23 cellular contexts compared by ENCODE assay signal in the genomic region with DNA sequence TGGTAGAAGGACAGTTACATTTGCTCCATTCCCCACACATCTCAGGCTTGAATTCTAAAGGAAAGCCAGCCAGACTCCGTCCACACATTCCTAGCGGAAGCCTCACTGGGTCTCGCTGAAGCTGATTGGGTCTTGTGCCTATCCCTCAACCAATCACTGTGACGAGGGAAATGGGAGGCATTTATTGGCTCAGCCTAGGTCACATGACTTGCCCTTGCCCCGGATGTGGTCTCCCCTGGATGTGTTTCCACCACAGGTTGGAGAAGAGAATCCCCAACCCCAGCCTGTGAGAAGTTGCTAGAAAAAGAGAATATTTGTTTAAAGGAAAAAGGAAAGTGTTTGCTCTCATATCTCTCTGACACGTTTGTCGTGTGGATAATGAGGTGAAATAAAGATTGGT.
DNase-seq lines count a peak whose midpoint lies in the region; ATAC-seq and TF ChIP-seq lines count a peak whose summit lies in the region.
"Had no signal": no experiment of that assay in that cellular context is flagged by ENCODE, and none has a peak within 500 bp of the region (broad histone marks: within the 10 kb centered on the region; RNA-seq: fewer than 3 reads in every experiment).

No MANE protein-coding gene starts in this region.

- ATAC-seq in activated CD4-positive, CD25-positive, alpha-beta regulatory T cell treated with anti-CD3 and anti-CD28 coated beads, Interleukin-2, amount 50 U/mL, for 24 hours = no peak
- no peak for ATAC-seq in GM19463 (IDR thresholded peaks at IDR 0.05; ENCODE audit: unreplicated experiment)
- ATAC-seq: CD8-positive, alpha-beta T cell; Right ventricle myocardium inferior had no signal

- H2BK15ac ChIP-seq in mesendoderm (replicated peaks; ENCODE audit: low read depth) = no peak overlapping the region

- no peak overlapping the region for H3K56ac ChIP-seq in mesendoderm (ENCODE audit: low read length)

- H3K4me3 ChIP-seq in GM12864 (ENCODE audit: low read depth, low read length) (no peak overlapping the region), mesendoderm (ENCODE audit: low read length) (no peak overlapping the region)
- H3K4me3 ChIP-seq: SJCRH30 had no signal

- H4K8ac ChIP-seq in mesendoderm (ENCODE audit: low read depth, low read length) = no peak overlapping the region

- H2BK5ac ChIP-seq in mesendoderm (ENCODE audit: low read length) = no peak overlapping the region

- H3K79me2 ChIP-seq in mesendoderm (ENCODE audit: control insufficient read depth, insufficient read depth, low read length) = no peaks in the 10 kb centered on the region

- no peak overlapping the region for H3K27ac ChIP-seq in mesendoderm (ENCODE audit: low read depth, low read length)
- H3K27ac ChIP-seq: C4-2B, SJCRH30 had no signal

- H3K4me2 ChIP-seq in mesendoderm (ENCODE audit: low read length) = no peak overlapping the region

- H3K4ac ChIP-seq in mesendoderm (ENCODE audit: low read depth, low read length) = no peak overlapping the region

- no peak overlapping the region for H3K9ac ChIP-seq in mesendoderm (ENCODE audit: low read length)

- H3K4me1 ChIP-seq in mesendoderm (ENCODE audit: control insufficient read depth, low read depth, low read length) = no peaks in the 10 kb centered on the region

- WGBS in mesendoderm (ENCODE audit: extremely low coverage, insufficient coverage, low lambda C conversion rate) = no CpG with 5 or more reads among the region's 7 CpGs

- no peak overlapping the region for H3K23ac ChIP-seq in mesendoderm (ENCODE audit: low read length)

- H4K5ac ChIP-seq in mesendoderm (ENCODE audit: low read length) = no peak overlapping the region

- peak overlapping the region; percentile 45 for H2AK5ac ChIP-seq in mesendoderm (ENCODE audit: low read length)

- no peak overlapping the region for H3K18ac ChIP-seq in mesendoderm (ENCODE audit: low read length)

- peaks cover 1% of the 10 kb centered on the region for H3K27me3 ChIP-seq in mesendoderm (ENCODE audit: insufficient read depth, low read length, poor library complexity)
- H3K27me3 ChIP-seq: SJCRH30 had no signal

- TF ChIP-seq CTCF in GM12864 (IDR thresholded peaks at IDR 0.05; ENCODE audit: low read depth, low read length, missing control alignments) = no peak

- intact Hi-C loops in posterior vena cava (cut with DNase I) = loop anchor here (2.0 to 5.0 kb wide), 3 partner anchors 713 to 801 kb away; a partner anchor contains a TSS

- H3K36me3 ChIP-seq in mesendoderm (ENCODE audit: control insufficient read depth, insufficient read depth, low read length) = no peaks in the 10 kb centered on the region
- H3K36me3 ChIP-seq: SJCRH30 had no signal

- no peaks in the 10 kb centered on the region for H3K79me1 ChIP-seq in mesendoderm (ENCODE audit: low read length)

- no peak overlapping the region for H2BK120ac ChIP-seq in mesendoderm (ENCODE audit: low read depth, low read length)

- DNase-seq in GM12864 (ENCODE audit: low read depth) = peak; percentile 3
- DNase-seq in HT1080 (ENCODE audit: low read depth) = peak; percentile 20
- peak; percentile 13 for DNase-seq in RKO (ENCODE audit: low spot score)
- peak; percentile 34 for DNase-seq in mesendoderm
- DNase-seq in posterior vena cava (ENCODE audit: low spot score) = no peak
- no peak for DNase-seq in DMS79 (lab: John Stamatoyannopoulos, UW)
- DNase-seq: Caco-2; CD8-positive, alpha-beta T cell; EL; GF-D8; H9; IMR-90; NCI-H1105; NCI-H1436 treated with DMSO at 0.1 percent for 48 hours; NCI-H1930; NCI-H2107; NCI-H524; NCI-H748 treated with DMSO at 0.1 percent for 48 hours had no signal

Comparison
In these comparisons a context has a peak if more than half of its experiments do, and no peak if none do; other contexts are left out.
1. DNase-seq: peak in GM12864 (single experiment), HT1080 (single experiment), RKO (single experiment) and mesendoderm (single experiment); none in posterior vena cava (single experiment) and DMS79 (single experiment).